ENCODE assay signal across 2 cellular contexts in genomic region chr10:55310143-55310542, GRCh38.
TF ChIP-seq lines count a peak whose summit lies in the region.

No MANE protein-coding gene starts in this region.

TF ChIP-seq in HepG2, 621 proteins besides CTCF, POLR2A, EP300 and RAD21 (continued from another document):
- peak; percentile 37 to 65; a peak in 3 of 4 replicates for TF ChIP-seq MAFK (conservative IDR thresholded peaks at IDR 0.05 in 1 of 2, IDR thresholded peaks at IDR 0.05 in 1 of 2; ENCODE audit: low read length in 2 of 2)
- no peak for TF ChIP-seq SMAD3 (CRISPR knock-in tag; IDR thresholded peaks at IDR 0.05)

TF ChIP-seq in IMR-90, 13 proteins besides CTCF, POLR2A, EP300 and RAD21 (continued from another document):
- TF ChIP-seq MAFK (IDR thresholded peaks at IDR 0.05; ENCODE audit: low read depth, low read length) (peak; percentile 37), RFX5 (IDR thresholded peaks at IDR 0.05; ENCODE audit: low read depth, low read length) (no peak)
